ENCODE assay signal across 20 cellular contexts in genomic region chr9:97772145-97772544, GRCh38.
"Had no signal": no experiment of that assay in that cellular context is flagged by ENCODE, and none has a peak within 500 bp of the region (broad histone marks: within the 10 kb centered on the region; RNA-seq: fewer than 3 reads in every experiment).

No MANE protein-coding gene starts in this region.

- H3K9me3 Mint-ChIP-seq: activated T-helper 2 cell treated with anti-CD3 and anti-CD28 coated beads, Interferon-gamma antibody, Interleukin-2, Interleukin-4, amounts not matched to agents 10 μg/mL and 5 μg/mL and 100 μg/mL, durations not matched to agents 14 hours and 24 hours and 36 hours; memory B cell had no signal

- DNase-seq: activated CD4-positive, alpha-beta memory T cell treated with anti-CD3 and anti-CD28 coated beads for 36 hours; activated CD4-positive, alpha-beta T cell treated with anti-CD3 and anti-CD28 coated beads for 36 hours; activated CD8-positive, alpha-beta memory T cell treated with anti-CD3 and anti-CD28 coated beads, Interleukin-2, amount 10 ng/mL, durations not matched to agents 7 days and 5 days; activated naive CD4-positive, alpha-beta T cell treated with anti-CD3 and anti-CD28 coated beads for 36 hours; activated T-cell treated with anti-CD3 and anti-CD28 coated beads, Interleukin-2, amount 50 U/mL, for 1 hour; kidney glomerular epithelial cell; left ventricle myocardium superior; naive thymus-derived CD8-positive, alpha-beta T cell; nucleus accumbens; stimulated activated CD4-positive, alpha-beta T cell treated with anti-CD3 and anti-CD28 coated beads, Interleukin-4, amount 100 ng/mL, for 4 hours; stimulated activated CD8-positive, alpha-beta memory T cell treated with anti-CD3 and anti-CD28 coated beads, Interleukin-4, amount 100 ng/mL, for 48 hours; stimulated activated naive CD4-positive, alpha-beta T cell treated with Interleukin-2 at 50 U/mL for 16 hours; substantia nigra; T-helper 17 cell; trophoblast cell; WERI-Rb-1 had no signal

- H3K4me2 ChIP-seq: hepatocyte had no signal

- H3K4me3 ChIP-seq: esophagus muscularis mucosa, hepatocyte had no signal

- H3K79me2 ChIP-seq: hepatocyte had no signal

- H3K27me3 ChIP-seq: hepatocyte had no signal

- H3K4me3 Mint-ChIP-seq: activated CD4-positive, alpha-beta memory T cell treated with anti-CD3 and anti-CD28 coated beads for 36 hours; activated CD4-positive, alpha-beta T cell treated with anti-CD3 and anti-CD28 coated beads for 36 hours; activated CD8-positive, alpha-beta memory T cell treated with anti-CD3 and anti-CD28 coated beads, Interleukin-2, amount 10 ng/mL, durations not matched to agents 7 days and 5 days; activated naive CD4-positive, alpha-beta T cell treated with anti-CD3 and anti-CD28 coated beads for 36 hours; memory B cell; naive thymus-derived CD8-positive, alpha-beta T cell; T-helper 17 cell had no signal

- H3K27ac Mint-ChIP-seq: activated CD4-positive, alpha-beta memory T cell treated with anti-CD3 and anti-CD28 coated beads for 36 hours; activated CD4-positive, alpha-beta T cell treated with anti-CD3 and anti-CD28 coated beads for 36 hours; activated CD8-positive, alpha-beta memory T cell treated with anti-CD3 and anti-CD28 coated beads, Interleukin-2, amount 10 ng/mL, durations not matched to agents 7 days and 5 days; activated naive CD4-positive, alpha-beta T cell treated with anti-CD3 and anti-CD28 coated beads for 36 hours; activated T-helper 2 cell treated with anti-CD3 and anti-CD28 coated beads, Interferon-gamma antibody, Interleukin-2, Interleukin-4, amounts not matched to agents 10 μg/mL and 5 μg/mL and 100 μg/mL, durations not matched to agents 14 hours and 24 hours and 36 hours; memory B cell; naive thymus-derived CD8-positive, alpha-beta T cell; T-helper 17 cell had no signal

- H3K4me1 Mint-ChIP-seq: activated CD4-positive, alpha-beta T cell treated with anti-CD3 and anti-CD28 coated beads for 36 hours; activated CD8-positive, alpha-beta memory T cell treated with anti-CD3 and anti-CD28 coated beads, Interleukin-2, amount 10 ng/mL, durations not matched to agents 7 days and 5 days; memory B cell; T-helper 17 cell had no signal

- H3K9me3 ChIP-seq: esophagus muscularis mucosa had no signal

- H3K36me3 ChIP-seq: esophagus muscularis mucosa, WERI-Rb-1 had no signal

- H3K4me1 ChIP-seq: esophagus muscularis mucosa had no signal

- H3K36me3 Mint-ChIP-seq: activated CD4-positive, alpha-beta memory T cell treated with anti-CD3 and anti-CD28 coated beads for 36 hours; activated CD8-positive, alpha-beta memory T cell treated with anti-CD3 and anti-CD28 coated beads, Interleukin-2, amount 10 ng/mL, durations not matched to agents 7 days and 5 days; memory B cell; naive thymus-derived CD8-positive, alpha-beta T cell had no signal

- H2AFZ ChIP-seq: hepatocyte had no signal

- H3K27ac ChIP-seq: esophagus muscularis mucosa, hepatocyte, WERI-Rb-1 had no signal

- ATAC-seq: activated CD4-positive, alpha-beta T cell treated with anti-CD3 and anti-CD28 coated beads for 36 hours; activated CD8-positive, alpha-beta memory T cell treated with anti-CD3 and anti-CD28 coated beads, Interleukin-2, amount 10 ng/mL, durations not matched to agents 7 days and 5 days; left ventricle myocardium superior; naive thymus-derived CD8-positive, alpha-beta T cell; T-helper 17 cell had no signal
